Comparison of ENCODE assay signal across 9 cellular contexts in the genomic region with DNA sequence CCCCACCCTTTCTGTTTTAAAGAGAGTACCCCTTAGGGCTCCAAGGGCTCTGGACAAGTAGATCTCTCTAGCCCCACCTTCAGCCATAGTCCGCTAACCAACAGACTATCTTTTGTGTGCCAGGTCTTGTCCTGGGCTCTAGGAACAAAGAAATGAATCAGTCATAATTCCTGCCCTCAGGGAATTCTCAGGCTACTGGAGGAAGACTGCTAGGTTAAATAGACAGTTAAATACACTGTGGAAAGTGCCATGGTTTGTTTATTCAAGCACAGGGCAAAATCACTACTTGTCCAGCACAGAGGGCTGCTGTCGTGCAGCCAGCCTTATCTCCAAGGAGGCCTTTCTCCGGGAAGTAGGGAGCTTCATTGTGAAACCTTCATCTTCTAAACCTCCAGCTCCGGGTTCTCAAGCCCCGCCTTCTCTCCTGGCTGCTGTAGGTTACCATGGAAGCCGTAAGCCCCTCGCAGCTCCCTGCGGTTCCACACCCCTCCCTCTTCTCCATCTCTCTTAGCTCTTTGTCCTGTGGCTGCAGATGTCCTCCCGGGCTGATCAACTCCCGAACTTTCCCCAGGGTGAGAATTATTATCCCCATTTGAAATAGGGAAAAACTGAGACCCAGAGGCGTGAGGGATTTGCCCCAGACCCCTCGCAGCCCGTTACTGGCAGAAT. TPM values are rescaled to one million over a fixed set of nuclear protein-coding genes. Genes with fewer than 3 reads are reported as not detected.
DNase-seq lines count a peak whose midpoint lies in the region; ATAC-seq and TF ChIP-seq lines count a peak whose summit lies in the region.
"Had no signal": no experiment of that assay in that cellular context is flagged by ENCODE, and none has a peak within 500 bp of the region (broad histone marks: within the 10 kb centered on the region; RNA-seq: fewer than 3 reads in every experiment).

No MANE protein-coding gene starts in this region.

- H3K4me1 ChIP-seq in Caco-2: peaks cover 12% of the 10 kb centered on the region; the same call in 1 of the 2 replicates
- peaks cover 15% of the 10 kb centered on the region for H3K4me1 ChIP-seq in mesendoderm (ENCODE audit: control insufficient read depth, low read depth, low read length)

- H3K27ac ChIP-seq in brain microvascular endothelial cell: no peak overlapping the region
- H3K27ac ChIP-seq in mesendoderm (ENCODE audit: low read depth, low read length): peak overlapping the region; percentile 85

- H3K27me3 Mint-ChIP-seq in Caco-2 (ENCODE audit: insufficient read depth, unreplicated experiment): no peaks in the 10 kb centered on the region

- no peak overlapping the region for H3K4me2 ChIP-seq in mesendoderm (ENCODE audit: low read length)

- intact Hi-C loops in Caco-2 (cut with micrococcal nuclease; ENCODE audit: unreplicated experiment): loop anchor here (1.0 kb wide), 1 partner anchor 110 kb away; no protein-coding TSS in a partner anchor

- no peak overlapping the region for H3K4me3 ChIP-seq in Caco-2 (ENCODE audit: low read depth, low read length)
- no peak overlapping the region for H3K4me3 ChIP-seq in MG63
- H3K4me3 ChIP-seq in brain microvascular endothelial cell (ENCODE audit: low read depth, low read length): peak overlapping the region; percentile 15
- no peak overlapping the region for H3K4me3 ChIP-seq in mesendoderm (ENCODE audit: low read length)

- no peaks in the 10 kb centered on the region for H3K27me3 ChIP-seq in Caco-2 (replicated peaks; ENCODE audit: control insufficient read depth, insufficient read depth, low read length)
- H3K27me3 ChIP-seq in MG63: no peaks in the 10 kb centered on the region
- no peaks in the 10 kb centered on the region for H3K27me3 ChIP-seq in brain microvascular endothelial cell (replicated peaks)
- H3K27me3 ChIP-seq in mesendoderm (ENCODE audit: insufficient read depth, low read length, poor library complexity): no peaks in the 10 kb centered on the region

- POLR2A ChIA-PET in Caco-2 (lab: Charles Lee): no interaction called here

- no peaks in the 10 kb centered on the region for H3K9me3 Mint-ChIP-seq in Caco-2 (ENCODE audit: unreplicated experiment)

- no peak overlapping the region for H4K8ac ChIP-seq in mesendoderm (ENCODE audit: low read depth, low read length)

- no peak overlapping the region for H2BK15ac ChIP-seq in mesendoderm (replicated peaks; ENCODE audit: low read depth)

- H3K23ac ChIP-seq in mesendoderm (ENCODE audit: low read length): no peak overlapping the region

- no peak overlapping the region for H2AK5ac ChIP-seq in mesendoderm (ENCODE audit: low read length)

- H3K79me2 ChIP-seq in mesendoderm (ENCODE audit: control insufficient read depth, insufficient read depth, low read length): no peaks in the 10 kb centered on the region

- DNase-seq in Caco-2 (peak; percentile 53 to 66), MG63 (peak; percentile 49), brain microvascular endothelial cell (no peak), mesendoderm (peak; percentile 93)
- DNase-seq in stimulated activated CD4-positive, alpha-beta T cell treated with anti-CD3 and anti-CD28 coated beads, Interleukin-1b, Interleukin-23, amount 100 ng/mL, for 48 hours: no peak
- DNase-seq: kidney had no signal

- in situ Hi-C loops in brain microvascular endothelial cell (cut with HindIII; ENCODE audit: low pct_ligation_motif_present, low sequenced_read_pairs): no loop called here

- no peak overlapping the region for H3K27ac Mint-ChIP-seq in Caco-2 (ENCODE audit: unreplicated experiment)

- H3K4me1 Mint-ChIP-seq in Caco-2 (ENCODE audit: low read depth, unreplicated experiment): peaks cover 6% of the 10 kb centered on the region

- H3K9ac ChIP-seq in mesendoderm (ENCODE audit: low read length): peak overlapping the region; percentile 30

- CTCF ChIA-PET in Caco-2 (lab: Charles Lee): interaction anchor here (0.6 kb wide), 1 partner anchor 110 kb away, joined by 3 read pairs; a partner anchor contains a TSS

- no CpG with 5 or more reads among the region's 13 CpGs for WGBS in mesendoderm (ENCODE audit: extremely low coverage, insufficient coverage, low lambda C conversion rate)

- H2BK120ac ChIP-seq in mesendoderm (ENCODE audit: low read depth, low read length): no peak overlapping the region

- no peaks in the 10 kb centered on the region for H3K36me3 ChIP-seq in Caco-2 (ENCODE audit: control insufficient read depth, insufficient read depth, low read length)
- no peaks in the 10 kb centered on the region for H3K36me3 ChIP-seq in MG63
- no peaks in the 10 kb centered on the region for H3K36me3 ChIP-seq in brain microvascular endothelial cell (replicated peaks)
- no peaks in the 10 kb centered on the region for H3K36me3 ChIP-seq in mesendoderm (ENCODE audit: control insufficient read depth, insufficient read depth, low read length)

- no peaks in the 10 kb centered on the region for H3K79me1 ChIP-seq in mesendoderm (ENCODE audit: low read length)

- H3K18ac ChIP-seq in mesendoderm (ENCODE audit: low read length): no peak overlapping the region

- H3K56ac ChIP-seq in mesendoderm (ENCODE audit: low read length): peak overlapping the region; percentile 67

- no peak overlapping the region for H4K5ac ChIP-seq in mesendoderm (ENCODE audit: low read length)

- no TSS peak for BruUV-seq in Caco-2 (replicated peaks; lab: Mats Ljungman, UMichigan)

- ATAC-seq in GM18873 (IDR thresholded peaks at IDR 0.05; ENCODE audit: low FRiP score, unreplicated experiment): no peak
- no peak for ATAC-seq in HG03354 (IDR thresholded peaks at IDR 0.05; ENCODE audit: poor library complexity, severe bottlenecking, unreplicated experiment)
- ATAC-seq in HG02938 (IDR thresholded peaks at IDR 0.05; ENCODE audit: unreplicated experiment): no peak

- no peaks in the 10 kb centered on the region for H3K36me3 Mint-ChIP-seq in Caco-2 (ENCODE audit: insufficient read depth, unreplicated experiment)

- TF ChIP-seq CTCF in Caco-2 (IDR thresholded peaks at IDR 0.05; ENCODE audit: insufficient read depth in 1 of 2, low read depth in 1 of 2, low read length in 1 of 2, severe bottlenecking in 1 of 2, unreplicated experiment in 1 of 2): no peak
- no peak for TF ChIP-seq CTCF in brain microvascular endothelial cell (IDR thresholded peaks at IDR 0.05; ENCODE audit: low read depth, low read length, missing control alignments)

- H3K4ac ChIP-seq in mesendoderm (ENCODE audit: low read depth, low read length): no peak overlapping the region

- peak overlapping the region; percentile 23 for H2BK5ac ChIP-seq in mesendoderm (ENCODE audit: low read length)

- no peak overlapping the region for H3K4me3 Mint-ChIP-seq in Caco-2 (ENCODE audit: unreplicated experiment)

- H3K9me3 ChIP-seq in Caco-2 (no peaks in the 10 kb centered on the region), MG63 (no peaks in the 10 kb centered on the region)

RNA-seq across cellular contexts. Expression of a gene that starts 29.8 kb away (rescaled TPM):
- 3.2 and 3.7 TPM in 2 replicates for total RNA-seq in Caco-2 (2022)
- not detected in 2 replicates for total RNA-seq in MG63 (2014; rRNA removed; shearing (Covaris generic); ENCODE audit: low replicate concordance)
- polyA plus RNA-seq in mesendoderm (2013, experiment 1 of 2): 0.90 TPM
- polyA plus RNA-seq in mesendoderm (2013, experiment 2 of 2): 0.87 TPM

RNA-seq across cellular contexts. Expression of a gene that starts 35.4 kb away (rescaled TPM):
- total RNA-seq in Caco-2 (2022): 38.4 and 40.2 TPM in 2 replicates
- total RNA-seq in MG63 (2014; rRNA removed; shearing (Covaris generic); ENCODE audit: low replicate concordance): 16.9 and 37.1 TPM in 2 replicates
- polyA plus RNA-seq in mesendoderm (2013, experiment 1 of 2): 21.1 TPM
- polyA plus RNA-seq in mesendoderm (2013, experiment 2 of 2): 22.1 TPM

Comparison
In these comparisons a context has a peak if more than half of its experiments do, and no peak if none do; other contexts are left out.
1. DNase-seq: peak in Caco-2 (2 of 2), MG63 (single experiment) and mesendoderm (single experiment); none in brain microvascular endothelial cell (single experiment) and stimulated activated CD4-positive, alpha-beta T cell treated with anti-CD3 and anti-CD28 coated beads, Interleukin-1b, Interleukin-23, amount 100 ng/mL, for 48 hours (single experiment).